In genomic region chr9:70419546-70420266, GRCh38 we compare ENCODE assay signal across 8 cellular contexts. TPM values are rescaled to one million over a fixed set of nuclear protein-coding genes. Genes with fewer than 3 reads are reported as not detected.
DNase-seq lines count a peak whose midpoint lies in the region; ATAC-seq and TF ChIP-seq lines count a peak whose summit lies in the region.

No MANE protein-coding gene starts in this region.

- H3K9me3 Mint-ChIP-seq in nephron progenitor cell = no peaks in the 10 kb centered on the region

- TF ChIP-seq CTCF in LNCaP clone FGC (IDR thresholded peaks at IDR 0.05; ENCODE audit: control insufficient read depth, extremely low read depth, insufficient read depth) (no peak), fibroblast of the aortic adventitia (IDR thresholded peaks at IDR 0.05; ENCODE audit: insufficient read depth, low read length) (peak; percentile 14), nephron progenitor cell (IDR thresholded peaks at IDR 0.05) (no peak)

- H3K4me1 Mint-ChIP-seq in nephron progenitor cell = peaks cover 41% of the 10 kb centered on the region

- peak overlapping the region; percentile 96 for H3K27ac Mint-ChIP-seq in nephron progenitor cell

- DNase-seq in Daoy (ENCODE audit: low read depth) (peak; percentile 97), GOT3 (lab: John Stamatoyannopoulos, UW) (peak; percentile 74), LNCaP clone FGC (ENCODE audit: low read depth) (peak; percentile 89), RPMI7951 (ENCODE audit: low read depth) (peak; percentile 96), fibroblast of the aortic adventitia (ENCODE audit: low read depth) (peak; percentile 98), nephron progenitor cell (peak; percentile 76)
- peak; percentile 81 for DNase-seq in activated effector memory CD4-positive, alpha-beta T cell treated with Interleukin-2 at 50 U/mL for 16 hours
- DNase-seq in stimulated activated naive CD8-positive, alpha-beta T cell treated with anti-CD3 and anti-CD28 coated beads, Interleukin-15, Interleukin-2, amounts not matched to agents 100 U/mL and 50 U/mL, for 24 hours = peak; percentile 83

- peak overlapping the region; percentile 59 for H3K4me3 ChIP-seq in LNCaP clone FGC (ENCODE audit: low read depth, low read length)
- H3K4me3 ChIP-seq in fibroblast of the aortic adventitia (ENCODE audit: low read depth, low read length) = peak overlapping the region; percentile 71

- H3K27me3 Mint-ChIP-seq in nephron progenitor cell (ENCODE audit: low read depth, poor library complexity) = peaks cover 61% of the 10 kb centered on the region

- H3K4me3 Mint-ChIP-seq in nephron progenitor cell = peak overlapping the region; percentile 89

- peak; percentile 62 for ATAC-seq in stimulated activated naive CD8-positive, alpha-beta T cell treated with anti-CD3 and anti-CD28 coated beads, Interleukin-15, Interleukin-2, amounts not matched to agents 100 U/mL and 50 U/mL, for 24 hours

- no peaks in the 10 kb centered on the region for H3K36me3 Mint-ChIP-seq in nephron progenitor cell (ENCODE audit: low read depth)

RNA-seq across cellular contexts. Expression of gene KLF9, which starts 5.2 kb away (rescaled TPM):
- total RNA-seq in Daoy (2014; rRNA removed; shearing (Covaris generic)) = 9.4 and 10.6 TPM in 2 replicates
- total RNA-seq in RPMI7951 (2014; rRNA removed; shearing (Covaris generic)) = 14.9 and 18.1 TPM in 2 replicates
- total RNA-seq in fibroblast of the aortic adventitia (ENCODE audit: low replicate concordance) = 30.4 and 30.8 TPM in 2 replicates

Comparison
In these comparisons a context has a peak if more than half of its experiments do, and no peak if none do; other contexts are left out.
1. Peak in every context shown above with its lines: DNase-seq, ATAC-seq and H3K4me3 ChIP-seq.